Comparison of ENCODE assay signal across 9 cellular contexts in genomic region chr12:118370601-118371000, GRCh38. TPM values are rescaled to one million over a fixed set of nuclear protein-coding genes. Genes with fewer than 3 reads are reported as not detected.
DNase-seq lines count a peak whose midpoint lies in the region; ATAC-seq, FAIRE-seq and TF ChIP-seq lines count a peak whose summit lies in the region.
"Had no signal": no experiment of that assay in that cellular context is flagged by ENCODE, and none has a peak within 500 bp of the region (broad histone marks: within the 10 kb centered on the region; RNA-seq: fewer than 3 reads in every experiment).

No MANE protein-coding gene starts in this region.

- H3K27ac Mint-ChIP-seq in activated T-cell treated with anti-CD3 and anti-CD28 coated beads, Interleukin-2, amount 50 U/mL, for 72 hours = peak overlapping the region; percentile 63
- no peak overlapping the region for H3K27ac Mint-ChIP-seq in activated naive CD8-positive, alpha-beta T cell

- H3K4me1 ChIP-seq in keratinocyte (ENCODE audit: control insufficient read depth, extremely low read depth, insufficient read depth, low read length) (peaks cover 22% of the 10 kb centered on the region), subcutaneous abdominal adipose tissue (ENCODE audit: control insufficient read depth in 5 of 5, insufficient read depth in 5 of 5, low read length in 5 of 5) (peaks cover 2 to 41% (median 40%) of the 10 kb centered on the region in 5 donors), left lung (peaks cover 4 to 50% of the 10 kb centered on the region in 2 donors)

- H3K4me2 ChIP-seq in keratinocyte (ENCODE audit: control insufficient read depth, extremely low read depth, insufficient read depth, low read depth, low read length) = peak overlapping the region; percentile 80

- H3K4me1 Mint-ChIP-seq in activated T-cell treated with anti-CD3 and anti-CD28 coated beads, Interleukin-2, amount 50 U/mL, for 72 hours (ENCODE audit: low read depth) = peaks cover 36% of the 10 kb centered on the region
- H3K4me1 Mint-ChIP-seq in activated naive CD8-positive, alpha-beta T cell (ENCODE audit: low read depth) = peaks cover 37% of the 10 kb centered on the region

- dilution Hi-C loops in keratinocyte (cut with MboI; ENCODE audit: extremely low pct_ligation_motif_present, low sequenced_read_pairs) = no loop called here

- H3K36me3 ChIP-seq in keratinocyte (ENCODE audit: control insufficient read depth in 2 of 2, extremely low read depth in 1 of 2, insufficient read depth in 2 of 2, low read length in 2 of 2) = no peaks in the 10 kb centered on the region
- H3K36me3 ChIP-seq in subcutaneous abdominal adipose tissue (ENCODE audit: control insufficient read depth in 5 of 5, insufficient read depth in 5 of 5, low read length in 5 of 5) = no peaks in the 10 kb centered on the region
- H3K36me3 ChIP-seq in left lung = no peaks in the 10 kb centered on the region

- H3K9me3 ChIP-seq in keratinocyte (ENCODE audit: control insufficient read depth, low read depth, low read length) = no peaks in the 10 kb centered on the region
- H3K9me3 ChIP-seq in subcutaneous abdominal adipose tissue (ENCODE audit: control insufficient read depth in 5 of 5, low read length in 5 of 5) = no peaks in the 10 kb centered on the region
- no peaks in the 10 kb centered on the region for H3K9me3 ChIP-seq in left lung

- H3K27me3 Mint-ChIP-seq in activated T-cell treated with anti-CD3 and anti-CD28 coated beads, Interleukin-2, amount 50 U/mL, for 72 hours (ENCODE audit: low read depth) = no peaks in the 10 kb centered on the region
- H3K27me3 Mint-ChIP-seq in activated naive CD8-positive, alpha-beta T cell = no peaks in the 10 kb centered on the region

- peaks cover 67% of the 10 kb centered on the region for H3K79me2 ChIP-seq in keratinocyte (ENCODE audit: control insufficient read depth, insufficient read depth, low read length)

- H2AFZ ChIP-seq in keratinocyte (ENCODE audit: control insufficient read depth, low read length) = no peak overlapping the region

- peak overlapping the region; percentile 97 to 98 for H3K4me3 Mint-ChIP-seq in activated T-cell treated with anti-CD3 and anti-CD28 coated beads, Interleukin-2, amount 50 U/mL, for 72 hours
- peak overlapping the region; percentile 93 for H3K4me3 Mint-ChIP-seq in activated naive CD8-positive, alpha-beta T cell

- intact Hi-C loops in left lung (cut with DNase I) = no loop called here

- H3K27me3 ChIP-seq in keratinocyte (ENCODE audit: control insufficient read depth, extremely low read depth, insufficient read depth, low read length) = no peaks in the 10 kb centered on the region
- H3K27me3 ChIP-seq in subcutaneous abdominal adipose tissue (ENCODE audit: control insufficient read depth in 5 of 5, insufficient read depth in 4 of 5, low read length in 5 of 5) = no peaks in the 10 kb centered on the region
- H3K27me3 ChIP-seq in left lung = no peaks in the 10 kb centered on the region

- no peaks in the 10 kb centered on the region for H4K20me1 ChIP-seq in keratinocyte (ENCODE audit: control insufficient read depth, extremely low read depth, insufficient read depth, low read length)

- peak overlapping the region; percentile 87 to 97 (median 91) for H3K4me3 ChIP-seq in keratinocyte (ENCODE audit: control insufficient read depth in 2 of 3, extremely low read depth in 1 of 3, insufficient read depth in 2 of 3, low read depth in 1 of 3, low read length in 3 of 3)
- H3K4me3 ChIP-seq in subcutaneous abdominal adipose tissue (ENCODE audit: low read depth in 1 of 5, low read length in 5 of 5) = peak overlapping the region in 4 of 5 donors; percentile 84 to 95 (median 94)
- peak overlapping the region in 1 of 2 donors; percentile 82 for H3K4me3 ChIP-seq in left lung

- TF ChIP-seq CTCF in keratinocyte (optimal IDR thresholded peaks at IDR 0.05 in 1 of 3, IDR thresholded peaks at IDR 0.05 in 1 of 3, conservative IDR thresholded peaks at IDR 0.05 in 1 of 3; ENCODE audit: extremely low read depth in 1 of 3, insufficient read depth in 2 of 3, low read length in 3 of 3) (no peak), left lung (IDR thresholded peaks at IDR 0.05) (no peak)

- no peak for DNase-seq in activated T-cell treated with anti-CD3 and anti-CD28 coated beads, Interleukin-2, amount 50 U/mL, for 72 hours
- DNase-seq in activated T-cell treated with anti-CD3 and anti-CD28 coated beads, Interleukin-2, amount 50 U/mL, for 1 hour = no peak
- DNase-seq in keratinocyte (ENCODE audit: low read depth, low spot score) (no peak), NOMO-1 (lab: John Stamatoyannopoulos, UW; ENCODE audit: unreplicated experiment in 2 of 2) (no peak), left lung (no peak), HuH-7 (ENCODE audit: low spot score) (no peak)
- DNase-seq: central memory CD4-positive, alpha-beta T cell had no signal

- no peaks in the 10 kb centered on the region for H3K9me1 ChIP-seq in keratinocyte (ENCODE audit: control insufficient read depth, extremely low read depth, insufficient read depth, low read length)

- FAIRE-seq in keratinocyte (lab: Jason Lieb, UNC) = peak; percentile 9

- H3K36me3 Mint-ChIP-seq in activated T-cell treated with anti-CD3 and anti-CD28 coated beads, Interleukin-2, amount 50 U/mL, for 72 hours (ENCODE audit: insufficient read depth in 2 of 2) = peaks cover 4 to 6% of the 10 kb centered on the region in 2 donors
- no peaks in the 10 kb centered on the region for H3K36me3 Mint-ChIP-seq in activated naive CD8-positive, alpha-beta T cell

- no peak overlapping the region for H3K27ac ChIP-seq in keratinocyte (ENCODE audit: control insufficient read depth, insufficient read depth, low read length)
- peak overlapping the region; percentile 6 for H3K27ac ChIP-seq in subcutaneous abdominal adipose tissue (ENCODE audit: low read depth, low read length)
- no peak overlapping the region for H3K27ac ChIP-seq in left lung

- H3K9ac ChIP-seq in keratinocyte (ENCODE audit: control insufficient read depth, extremely low read depth, insufficient read depth, low read length) (peak overlapping the region; percentile 85), subcutaneous abdominal adipose tissue (ENCODE audit: low read length in 5 of 5) (peak overlapping the region in 3 of 5 donors; percentile 90 to 93 (median 91))

- no peak for ATAC-seq in activated T-cell treated with anti-CD3 and anti-CD28 coated beads, Interleukin-2, amount 50 U/mL, for 72 hours (replicated peaks in 1 of 2)
- no peak for ATAC-seq in left lung

- no peaks in the 10 kb centered on the region for H3K9me3 Mint-ChIP-seq in activated T-cell treated with anti-CD3 and anti-CD28 coated beads, Interleukin-2, amount 50 U/mL, for 72 hours
- no peaks in the 10 kb centered on the region for H3K9me3 Mint-ChIP-seq in activated naive CD8-positive, alpha-beta T cell (ENCODE audit: low read depth)

RNA-seq across cellular contexts. Expression of gene TAOK3, which starts 2.1 kb away (rescaled TPM):
- 10 to 100 TPM; 46.8 to 49.2 TPM for total RNA-seq in activated T-cell treated with anti-CD3 and anti-CD28 coated beads, Interleukin-2, amount 50 U/mL, for 72 hours
- 26.2 to 44.1 TPM (median 35.0 TPM) in 3 replicates for polyA plus RNA-seq in keratinocyte
- polyA plus RNA-seq in keratinocyte (2011; ENCODE audit: low read depth) = 68.9 TPM
- 24.8 and 39.1 TPM in 2 replicates for polyA plus RNA-seq in keratinocyte (2011; cell fraction: cytosol; rRNA removed)
- 59.6 and 61.1 TPM in 2 replicates for polyA plus RNA-seq in keratinocyte (2011; cell fraction: nucleus; rRNA removed)
- 19.4 and 28.9 TPM in 2 replicates for polyA plus RNA-seq in keratinocyte (2012; ENCODE audit: low replicate concordance)
- polyA minus RNA-seq in keratinocyte = 52.2 to 109 TPM (median 56.5 TPM) in 3 replicates
- 18.6 TPM for polyA minus RNA-seq in keratinocyte (2011; cell fraction: cytosol; rRNA and poly(A)+ RNA removed)
- 22.1 and 68.0 TPM in 2 replicates for polyA minus RNA-seq in keratinocyte (2011; cell fraction: nucleus; rRNA and poly(A)+ RNA removed)
- 10 to 100 TPM; 39.5 to 52.0 TPM for total RNA-seq in left lung

RNA-seq across cellular contexts. Expression of gene SUDS3, which starts 5.8 kb away (rescaled TPM):
- total RNA-seq in activated T-cell treated with anti-CD3 and anti-CD28 coated beads, Interleukin-2, amount 50 U/mL, for 72 hours = 10 to 100 TPM; 29.5 to 32.3 TPM
- 23.5 to 32.4 TPM (median 27.1 TPM) in 3 replicates for polyA plus RNA-seq in keratinocyte
- 32.0 TPM for polyA plus RNA-seq in keratinocyte (2011; ENCODE audit: low read depth)
- polyA plus RNA-seq in keratinocyte (2011; cell fraction: cytosol; rRNA removed) = 19.7 and 27.9 TPM in 2 replicates
- 29.8 and 32.0 TPM in 2 replicates for polyA plus RNA-seq in keratinocyte (2011; cell fraction: nucleus; rRNA removed)
- polyA plus RNA-seq in keratinocyte (2012; ENCODE audit: low replicate concordance) = 15.3 and 19.1 TPM in 2 replicates
- 23.0 to 39.6 TPM (median 24.6 TPM) in 3 replicates for polyA minus RNA-seq in keratinocyte
- polyA minus RNA-seq in keratinocyte (2011; cell fraction: cytosol; rRNA and poly(A)+ RNA removed) = 23.2 TPM
- polyA minus RNA-seq in keratinocyte (2011; cell fraction: nucleus; rRNA and poly(A)+ RNA removed) = 16.6 and 33.3 TPM in 2 replicates
- total RNA-seq in left lung = 10 to 100 TPM; 23.6 to 27.9 TPM
